ENCODE assay signal across 1 cellular context in genomic region chr17:78174332-78174869, GRCh38.
TF ChIP-seq lines count a peak whose summit lies in the region.

No MANE protein-coding gene starts in this region.

TF ChIP-seq in H1, 55 proteins besides CTCF, POLR2A, EP300 and RAD21:
- TF ChIP-seq KDM4A (IDR thresholded peaks at IDR 0.05; ENCODE audit: low read depth, low read length, severe bottlenecking) (no peak), SIN3A (conservative IDR thresholded peaks at IDR 0.05 in 1 of 2, IDR thresholded peaks at IDR 0.05 in 1 of 2; ENCODE audit: low read depth in 1 of 2, low read length in 2 of 2) (no peak), TEAD4 (IDR thresholded peaks at IDR 0.05; ENCODE audit: low read depth, low read length) (no peak), POLR2AphosphoS5 (IDR thresholded peaks at IDR 0.05; ENCODE audit: low read depth, low read length) (no peak; the same call in 1 of the 2 replicates), GABPA (IDR thresholded peaks at IDR 0.05; ENCODE audit: borderline replicate concordance, insufficient read depth, low read length) (no peak), RBBP5 (IDR thresholded peaks at IDR 0.05; ENCODE audit: borderline replicate concordance, low read depth, low read length) (no peak), CREB1 (IDR thresholded peaks at IDR 0.05) (no peak), FOSL1 (IDR thresholded peaks at IDR 0.05; ENCODE audit: insufficient read depth, low read depth, low read length) (no peak), NRF1 (IDR thresholded peaks at IDR 0.05; ENCODE audit: low read depth, low read length) (no peak), BCL11A (IDR thresholded peaks at IDR 0.05; ENCODE audit: low read depth in 2 of 2, low read length in 2 of 2) (no peak), BRCA1 (IDR thresholded peaks at IDR 0.05; ENCODE audit: low read depth, low read length) (no peak), SAP30 (IDR thresholded peaks at IDR 0.05; ENCODE audit: insufficient read depth, insufficient replicate concordance, low read length) (no peak)
